In the genomic region with DNA sequence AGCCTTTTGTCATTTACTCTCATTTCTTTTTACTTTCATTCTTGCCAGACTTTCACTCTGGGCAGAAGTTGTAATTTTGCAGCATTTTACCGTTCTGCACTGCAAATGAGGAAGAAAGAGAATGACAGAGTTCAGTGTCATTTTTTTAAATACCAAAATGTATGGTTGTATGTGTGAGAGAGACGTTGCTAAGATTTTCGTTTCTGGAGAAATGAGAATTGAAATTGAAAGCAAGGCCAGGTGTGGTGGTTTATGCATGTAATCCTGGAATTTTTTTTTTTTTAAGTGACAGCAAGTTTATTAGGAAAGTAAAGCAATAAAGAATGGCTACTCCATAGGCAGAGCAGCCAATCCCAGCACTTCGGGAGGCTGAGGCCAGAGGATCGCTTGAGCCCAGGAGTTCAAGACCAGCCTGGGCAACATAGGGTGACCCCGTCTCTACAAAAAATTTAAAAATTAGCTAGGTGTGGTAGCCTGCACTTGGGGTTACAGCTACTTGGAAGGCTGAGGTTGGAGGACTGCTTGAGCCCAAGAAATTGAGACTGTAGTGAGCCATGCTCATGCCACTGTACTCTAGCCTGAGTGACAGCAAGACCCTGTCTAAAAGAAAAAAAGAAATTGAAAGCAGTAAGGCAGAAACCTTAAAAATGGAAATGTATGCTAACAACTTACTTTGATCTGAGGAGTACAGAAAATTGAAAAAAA, we compare ENCODE assay signal across 9 cellular contexts. TPM values are rescaled to one million over a fixed set of nuclear protein-coding genes. Genes with fewer than 3 reads are reported as not detected.
DNase-seq lines count a peak whose midpoint lies in the region; ATAC-seq and TF ChIP-seq lines count a peak whose summit lies in the region.
"Had no signal": no experiment of that assay in that cellular context is flagged by ENCODE, and none has a peak within 500 bp of the region (broad histone marks: within the 10 kb centered on the region; RNA-seq: fewer than 3 reads in every experiment).

No MANE protein-coding gene starts in this region.

- peak; percentile 83 for ATAC-seq in HG02870 (IDR thresholded peaks at IDR 0.05; ENCODE audit: unreplicated experiment)
- ATAC-seq: left colon had no signal

- intact Hi-C loops in activated naive CD4-positive, alpha-beta T cell treated with anti-CD3 and anti-CD28 coated beads for 36 hours (cut with micrococcal nuclease) = loop anchor here (1.0 to 10.0 kb wide), 6 partner anchors 13 to 1244 kb away; partner anchors contain the start of genes DCK, ENAM and SULT1B1

- H3K36me3 ChIP-seq in OCI-LY1 (ENCODE audit: insufficient read depth, low read length) = peaks cover 62% of the 10 kb centered on the region
- peaks cover 3% of the 10 kb centered on the region for H3K36me3 ChIP-seq in thymus (ENCODE audit: control insufficient read depth, insufficient read depth)

- H3K9me2 ChIP-seq in OCI-LY1 (ENCODE audit: low read depth, low read length) = no peaks in the 10 kb centered on the region

- H4K20me1 ChIP-seq in OCI-LY1 (ENCODE audit: insufficient read depth, low read length) = no peaks in the 10 kb centered on the region

- H3K4me1 Mint-ChIP-seq in activated naive CD4-positive, alpha-beta T cell treated with anti-CD3 and anti-CD28 coated beads for 36 hours (ENCODE audit: low read depth) = peaks cover 71% of the 10 kb centered on the region

- no peak overlapping the region for H2AFZ ChIP-seq in OCI-LY1 (ENCODE audit: low read length)

- peaks cover 3% of the 10 kb centered on the region for H3K9me3 Mint-ChIP-seq in activated naive CD4-positive, alpha-beta T cell treated with anti-CD3 and anti-CD28 coated beads for 36 hours

- H3K27ac ChIP-seq in OCI-LY1 (ENCODE audit: low read depth, low read length, poor library complexity, severe bottlenecking) = peak overlapping the region; percentile 81
- peak overlapping the region; percentile 74 for H3K27ac ChIP-seq in thymus (ENCODE audit: low read depth)

- DNase-seq in activated naive CD4-positive, alpha-beta T cell treated with anti-CD3 and anti-CD28 coated beads for 36 hours = peak; percentile 12
- DNase-seq in activated naive CD4-positive, alpha-beta T cell (lab: John Stamatoyannopoulos, UW) = no peak
- no peak for DNase-seq in NCI-H82 treated with DMSO at 0.1 percent for 48 hours (lab: John Stamatoyannopoulos, UW; ENCODE audit: unreplicated experiment)
- no peak for DNase-seq in NCI-H1092 treated with DMSO at 0.1 percent for 48 hours (lab: John Stamatoyannopoulos, UW)
- no peak for DNase-seq in SIG-M5 (lab: John Stamatoyannopoulos, UW)
- DNase-seq: left colon had no signal

- H3K27me3 ChIP-seq in OCI-LY1 (ENCODE audit: insufficient read depth, low read length) (no peaks in the 10 kb centered on the region), thymus (ENCODE audit: control insufficient read depth, insufficient read depth) (no peaks in the 10 kb centered on the region)

- H3F3A ChIP-seq in OCI-LY1 (ENCODE audit: insufficient read depth, low read length) = no peaks in the 10 kb centered on the region

- TF ChIP-seq CTCF in OCI-LY1 (IDR thresholded peaks at IDR 0.05; ENCODE audit: low read length) = no peak

- WGBS in thymus = 41% methylated on average over 6 of the region's 6 CpGs

- H3K4me3 ChIP-seq in OCI-LY1 (ENCODE audit: low read depth, low read length, poor library complexity, severe bottlenecking) (peak overlapping the region; percentile 9), thymus (ENCODE audit: low read length) (peak overlapping the region; percentile 34)

- H3K4me1 ChIP-seq in OCI-LY1 (ENCODE audit: insufficient read depth, low read length, severe bottlenecking) (peaks cover 83% of the 10 kb centered on the region), thymus (ENCODE audit: control insufficient read depth, insufficient read depth, low read length) (peaks cover 26% of the 10 kb centered on the region)

- H3K36me3 Mint-ChIP-seq in activated naive CD4-positive, alpha-beta T cell treated with anti-CD3 and anti-CD28 coated beads for 36 hours (ENCODE audit: low read depth) = peaks cover 14% of the 10 kb centered on the region

- H3K79me2 ChIP-seq in OCI-LY1 (ENCODE audit: insufficient read depth, low read length) = peaks cover 90% of the 10 kb centered on the region

- H3K27ac Mint-ChIP-seq in activated naive CD4-positive, alpha-beta T cell treated with anti-CD3 and anti-CD28 coated beads for 36 hours = peak overlapping the region; percentile 85

- H3K4me2 ChIP-seq in OCI-LY1 (ENCODE audit: low read length) = peak overlapping the region; percentile 38

- H3K4me3 Mint-ChIP-seq in activated naive CD4-positive, alpha-beta T cell treated with anti-CD3 and anti-CD28 coated beads for 36 hours = peak overlapping the region; percentile 7

- H3K27me3 Mint-ChIP-seq in activated naive CD4-positive, alpha-beta T cell treated with anti-CD3 and anti-CD28 coated beads for 36 hours (ENCODE audit: low read depth) = no peaks in the 10 kb centered on the region

- CTCF ChIA-PET in activated naive CD4-positive, alpha-beta T cell treated with anti-CD3 and anti-CD28 coated beads for 36 hours (lab: Charles Lee) = interaction anchor here (0.6 to 2.1 kb wide), 4 partner anchors 10 to 105 kb away, joined by 3 to 9 read pairs (median 4); partner anchors contain the start of genes DCK and MOB1B

- no peaks in the 10 kb centered on the region for H3K9me3 ChIP-seq in OCI-LY1 (ENCODE audit: low read length)
- H3K9me3 ChIP-seq in thymus (ENCODE audit: control insufficient read depth) = no peaks in the 10 kb centered on the region

- no peak overlapping the region; the same call in 1 of the 2 replicates for H3K9ac ChIP-seq in OCI-LY1 (ENCODE audit: low read length)

RNA-seq across cellular contexts. Expression of gene DCK, which starts 12.9 kb away (rescaled TPM):
- 10 to 100 TPM; 32.1 to 34.1 TPM for total RNA-seq in activated naive CD4-positive, alpha-beta T cell treated with anti-CD3 and anti-CD28 coated beads for 36 hours
- 49.0 TPM for polyA plus RNA-seq in thymus
